ENCODE assay signal across 9 cellular contexts in the genomic region with DNA sequence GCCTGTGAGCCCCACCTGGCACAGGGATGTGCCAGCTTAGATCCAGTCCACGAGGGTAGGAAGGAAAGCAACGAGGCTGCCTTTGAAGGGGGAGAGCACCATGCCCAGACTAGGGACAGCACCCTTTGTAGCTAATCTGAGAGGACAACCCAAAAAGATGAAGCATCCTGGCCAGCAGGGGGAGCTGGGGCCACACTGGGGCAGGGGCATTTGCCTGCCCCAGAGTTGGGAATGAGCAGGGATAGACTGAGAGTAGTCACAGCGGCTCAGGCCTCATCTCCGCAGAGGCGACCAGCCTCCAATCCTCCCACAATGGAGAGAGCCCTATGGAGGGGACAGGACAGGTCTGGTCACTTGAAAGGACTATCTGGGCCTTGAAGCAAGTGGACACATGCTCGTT. TPM values are rescaled to one million over a fixed set of nuclear protein-coding genes. Genes with fewer than 3 reads are reported as not detected.
DNase-seq lines count a peak whose midpoint lies in the region; ATAC-seq and TF ChIP-seq lines count a peak whose summit lies in the region.
"Had no signal": no experiment of that assay in that cellular context is flagged by ENCODE, and none has a peak within 500 bp of the region (broad histone marks: within the 10 kb centered on the region; RNA-seq: fewer than 3 reads in every experiment).

No MANE protein-coding gene starts in this region.

- H3K27me3 Mint-ChIP-seq in MCF 10A (ENCODE audit: insufficient read depth, unreplicated experiment) = peaks cover 4% of the 10 kb centered on the region
- peaks cover 18% of the 10 kb centered on the region for H3K27me3 Mint-ChIP-seq in stimulated activated naive CD8-positive, alpha-beta T cell treated with anti-CD3 and anti-CD28 coated beads, Interleukin-15, amount 100 ng/mL, for 72 hours

- no peaks in the 10 kb centered on the region for H3K9me3 ChIP-seq in breast epithelium

- BruUV-seq in MCF 10A (replicated peaks; lab: Mats Ljungman, UMichigan) = no TSS peak

- H3K4me1 ChIP-seq in breast epithelium = no peaks in the 10 kb centered on the region

- no peaks in the 10 kb centered on the region for H3K36me3 ChIP-seq in breast epithelium

- H3K4me1 Mint-ChIP-seq in MCF 10A (ENCODE audit: insufficient read depth, unreplicated experiment) = no peaks in the 10 kb centered on the region
- H3K4me1 Mint-ChIP-seq in stimulated activated naive CD8-positive, alpha-beta T cell treated with anti-CD3 and anti-CD28 coated beads, Interleukin-15, amount 100 ng/mL, for 72 hours = no peaks in the 10 kb centered on the region

- ATAC-seq in stimulated activated naive CD8-positive, alpha-beta T cell treated with anti-CD3 and anti-CD28 coated beads, Interleukin-15, amount 100 ng/mL, for 72 hours = peak; percentile 22
- ATAC-seq in GM18909 (IDR thresholded peaks at IDR 0.05; ENCODE audit: poor library complexity, unreplicated experiment) = no peak

- H3K4me3 Mint-ChIP-seq in MCF 10A (ENCODE audit: unreplicated experiment) = no peak overlapping the region
- no peak overlapping the region for H3K4me3 Mint-ChIP-seq in stimulated activated naive CD8-positive, alpha-beta T cell treated with anti-CD3 and anti-CD28 coated beads, Interleukin-15, amount 100 ng/mL, for 72 hours
- H3K4me3 Mint-ChIP-seq: activated T-helper 1 cell treated with anti-CD3 and anti-CD28 coated beads, Interleukin-12 subunit alpha, Interleukin-12 subunit beta, Interleukin-2, Interleukin-4 antibody, amounts not matched to agents 30 ng/mL and 10 ng/mL and 1 ng/mL, durations not matched to agents 14 hours and 24 hours and 36 hours had no signal

- TF ChIP-seq CTCF in MCF 10A (IDR thresholded peaks at IDR 0.05; ENCODE audit: unreplicated experiment) (peak; percentile 54), breast epithelium (IDR thresholded peaks at IDR 0.05) (no peak)

- no peak overlapping the region for H3K27ac Mint-ChIP-seq in MCF 10A (ENCODE audit: low read depth, unreplicated experiment)
- H3K27ac Mint-ChIP-seq in stimulated activated naive CD8-positive, alpha-beta T cell treated with anti-CD3 and anti-CD28 coated beads, Interleukin-15, amount 100 ng/mL, for 72 hours = no peak overlapping the region
- H3K27ac Mint-ChIP-seq: activated T-helper 1 cell treated with anti-CD3 and anti-CD28 coated beads, Interleukin-12 subunit alpha, Interleukin-12 subunit beta, Interleukin-2, Interleukin-4 antibody, amounts not matched to agents 30 ng/mL and 10 ng/mL and 1 ng/mL, durations not matched to agents 14 hours and 24 hours and 36 hours had no signal

- no peak overlapping the region for H3K27ac ChIP-seq in breast epithelium

- intact Hi-C loops in MCF 10A (cut with micrococcal nuclease) = loop anchor here (1.0 kb wide), 1 partner anchor 16 kb away; the partner anchor contains the start of gene LMO1
- intact Hi-C loops in breast epithelium (cut with DNase I; ENCODE audit: low total_unique reads) = no loop called here

- DNase-seq in MCF 10A (ENCODE audit: unreplicated experiment) (peak; percentile 41), breast epithelium (ENCODE audit: low spot score in 2 of 2) (no peak), NCI-H69 (lab: John Stamatoyannopoulos, UW) (peak; percentile 65), dermis blood vessel endothelial cell (peak; percentile 52), epidermal melanocyte (ENCODE audit: insufficient read length, low spot score) (no peak), T-helper 2 cell (no peak)
- DNase-seq in stimulated activated naive CD8-positive, alpha-beta T cell treated with anti-CD3 and anti-CD28 coated beads, Interleukin-15, amount 100 ng/mL, for 72 hours = peak in 1 of 2 donors; percentile 24

- H3K36me3 Mint-ChIP-seq in MCF 10A (ENCODE audit: insufficient read depth, unreplicated experiment) = no peaks in the 10 kb centered on the region

- no peaks in the 10 kb centered on the region for H3K9me3 Mint-ChIP-seq in MCF 10A (ENCODE audit: unreplicated experiment)
- H3K9me3 Mint-ChIP-seq in stimulated activated naive CD8-positive, alpha-beta T cell treated with anti-CD3 and anti-CD28 coated beads, Interleukin-15, amount 100 ng/mL, for 72 hours = no peaks in the 10 kb centered on the region
- H3K9me3 Mint-ChIP-seq: activated T-helper 1 cell treated with anti-CD3 and anti-CD28 coated beads, Interleukin-12 subunit alpha, Interleukin-12 subunit beta, Interleukin-2, Interleukin-4 antibody, amounts not matched to agents 30 ng/mL and 10 ng/mL and 1 ng/mL, durations not matched to agents 14 hours and 24 hours and 36 hours had no signal

- POLR2A ChIA-PET in MCF 10A (lab: Yijun Ruan, JAX) = interaction anchor here (0.9 kb wide), 1 partner anchor 9 kb away, joined by 3 read pairs; no protein-coding TSS in a partner anchor

- CTCF ChIA-PET in MCF 10A (lab: Yijun Ruan, JAX) = interaction anchor here (0.5 to 6.6 kb wide), 12 partner anchors 10 to 551 kb away, joined by 3 to 32 read pairs (median 3); partner anchors contain the start of gene LMO1

- H3K27me3 ChIP-seq in breast epithelium = no peaks in the 10 kb centered on the region

- no peak for TF ChIP-seq POLR2A in breast epithelium (IDR thresholded peaks at IDR 0.05)

- no peak overlapping the region for H3K4me3 ChIP-seq in breast epithelium

RNA-seq across cellular contexts. Expression of gene LMO1, which starts 16.4 kb away (rescaled TPM):
- total RNA-seq in MCF 10A (2022) (not detected in 2 replicates), breast epithelium (not detected), dermis blood vessel endothelial cell (not detected in 2 replicates)
- total RNA-seq: activated T-helper 1 cell treated with anti-CD3 and anti-CD28 coated beads, Interleukin-12 subunit alpha, Interleukin-12 subunit beta, Interleukin-2, Interleukin-4 antibody, amounts not matched to agents 30 ng/mL and 10 ng/mL and 1 ng/mL, durations not matched to agents 14 hours and 24 hours and 36 hours had no signal

Comparison
In these comparisons a context has a peak if more than half of its experiments do, and no peak if none do; other contexts are left out.
1. DNase-seq: peak in MCF 10A (single experiment), NCI-H69 (single experiment) and dermis blood vessel endothelial cell (single experiment); none in breast epithelium (0 of 2), epidermal melanocyte (single experiment) and T-helper 2 cell (0 of 5).